16 cellular contexts compared by ENCODE assay signal in the genomic region with DNA sequence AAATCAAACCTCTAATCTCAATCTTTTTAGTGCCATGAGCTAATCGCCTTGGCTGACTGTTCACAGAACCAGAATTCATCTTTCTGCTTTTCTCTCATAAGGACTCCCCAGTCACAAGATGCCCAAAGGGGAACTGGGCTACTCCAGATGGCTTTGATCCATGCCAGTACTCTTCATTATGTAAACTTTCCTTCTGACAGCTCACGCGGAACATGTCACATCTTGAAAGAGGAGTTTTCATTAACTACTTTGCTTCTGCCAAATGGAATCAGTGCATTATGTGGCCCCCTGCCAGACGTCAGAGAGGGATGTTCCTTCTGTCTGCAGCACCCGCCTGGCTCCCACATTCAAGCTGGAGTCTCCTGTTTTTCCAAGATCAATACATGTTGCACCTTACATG.
DNase-seq lines count a peak whose midpoint lies in the region; ATAC-seq and TF ChIP-seq lines count a peak whose summit lies in the region.
"Had no signal": no experiment of that assay in that cellular context is flagged by ENCODE, and none has a peak within 500 bp of the region (broad histone marks: within the 10 kb centered on the region; RNA-seq: fewer than 3 reads in every experiment).

No MANE protein-coding gene starts in this region.

- no peaks in the 10 kb centered on the region for H3K9me3 Mint-ChIP-seq in CD8-positive, alpha-beta T cell

- H3K4me3 ChIP-seq in mammary epithelial cell (replicated peaks in 1 of 3; ENCODE audit: insufficient read depth in 1 of 3, low read depth in 2 of 3, low read length in 3 of 3): no peak overlapping the region
- H3K4me3 ChIP-seq in CD8-positive, alpha-beta T cell (ENCODE audit: low read depth, low read length): no peak overlapping the region
- H3K4me3 ChIP-seq in mesenchymal stem cell (ENCODE audit: insufficient read depth in 1 of 2, low read depth in 1 of 2, low read length in 2 of 2): no peak overlapping the region

- H3K79me2 ChIP-seq in mammary epithelial cell (ENCODE audit: insufficient read depth, low read length): no peaks in the 10 kb centered on the region

- no peak overlapping the region for H2AFZ ChIP-seq in mammary epithelial cell (ENCODE audit: low read depth, low read length)
- H2AFZ ChIP-seq in mesenchymal stem cell (ENCODE audit: low read depth, low read length): no peak overlapping the region

- CTCF ChIA-PET in mammary epithelial cell (lab: Charles Lee; ENCODE audit: low non-redundant PET): interaction anchor here (0.6 kb wide), 1 partner anchor 922 kb away, joined by 3 read pairs; no protein-coding TSS in a partner anchor
- CTCF ChIA-PET in CD8-positive, alpha-beta T cell (lab: Charles Lee): no interaction called here

- no peaks in the 10 kb centered on the region for H3K4me1 Mint-ChIP-seq in CD8-positive, alpha-beta T cell (ENCODE audit: low read depth)
- H3K4me1 Mint-ChIP-seq: CD4-positive, CD25-positive, alpha-beta regulatory T cell had no signal

- H4K20me1 ChIP-seq in mammary epithelial cell (ENCODE audit: insufficient read depth, low read length): no peaks in the 10 kb centered on the region

- DNase-seq in Ammon's horn (ENCODE audit: low spot score) (peak; percentile 27), DMS79 treated with DMSO at 0.1 percent for 48 hours (lab: John Stamatoyannopoulos, UW) (peak; percentile 23), NCI-H2171 treated with DMSO at 0.1 percent for 48 hours (lab: John Stamatoyannopoulos, UW) (peak; percentile 89), mammary epithelial cell (peak; percentile 61), mesenchymal stem cell (no peak)
- DNase-seq in CD8-positive, alpha-beta T cell: no peak
- DNase-seq: Caco-2; CD4-positive, CD25-positive, alpha-beta regulatory T cell; DMS153; GF-D8; Karpas-422; NCI-H1930; NCI-H510A; NCI-H82 had no signal

- in situ Hi-C loops in mammary epithelial cell (cut with MboI; ENCODE audit: low sequenced_read_pairs in 2 of 2): no loop called here

- H3K27ac ChIP-seq in mammary epithelial cell (ENCODE audit: insufficient read depth, low read depth, low read length): no peak overlapping the region
- H3K27ac ChIP-seq in CD8-positive, alpha-beta T cell (ENCODE audit: low read depth, low read length): no peak overlapping the region
- H3K27ac ChIP-seq in mesenchymal stem cell (ENCODE audit: low read length, poor library complexity, severe bottlenecking): no peak overlapping the region

- BruUV-seq in mammary epithelial cell (replicated peaks; lab: Mats Ljungman, UMichigan): no TSS peak

- no peak overlapping the region for H2BK5ac ChIP-seq in mesenchymal stem cell (ENCODE audit: low read depth, low read length, poor library complexity, severe bottlenecking)

- no peak overlapping the region for H4K8ac ChIP-seq in mesenchymal stem cell (ENCODE audit: low read length)

- TF ChIP-seq CTCF in mammary epithelial cell (conservative IDR thresholded peaks at IDR 0.05 in 1 of 2, IDR thresholded peaks at IDR 0.05 in 1 of 2; ENCODE audit: extremely low read depth in 1 of 2, insufficient read depth in 1 of 2, low read depth in 1 of 2, low read length in 2 of 2): no peak
- TF ChIP-seq CTCF in CD8-positive, alpha-beta T cell (IDR thresholded peaks at IDR 0.05): no peak

- H3K14ac ChIP-seq in mesenchymal stem cell (ENCODE audit: low read length in 2 of 2): no peak overlapping the region

- intact Hi-C loops in mammary epithelial cell (cut with micrococcal nuclease): no loop called here
- intact Hi-C loops in CD8-positive, alpha-beta T cell (cut with DNase I, micrococcal nuclease): no loop called here

- H3K4me2 ChIP-seq in mammary epithelial cell (ENCODE audit: insufficient read depth, low read depth, low read length) (peak overlapping the region; percentile 11), mesenchymal stem cell (ENCODE audit: low read length, poor library complexity, severe bottlenecking) (no peak overlapping the region)

- no peak overlapping the region for H3K4ac ChIP-seq in mesenchymal stem cell (ENCODE audit: low read depth in 1 of 2, low read length in 2 of 2)

- no peak for ATAC-seq in HG02571 (IDR thresholded peaks at IDR 0.05; ENCODE audit: unreplicated experiment)
- no peak for ATAC-seq in CD8-positive, alpha-beta T cell
- ATAC-seq: Panc1 had no signal

- H4K91ac ChIP-seq in mesenchymal stem cell (ENCODE audit: low read length): no peak overlapping the region

- no peak overlapping the region for H2BK12ac ChIP-seq in mesenchymal stem cell (ENCODE audit: low read length in 2 of 2)

- no peaks in the 10 kb centered on the region for H3K36me3 Mint-ChIP-seq in CD8-positive, alpha-beta T cell
- H3K36me3 Mint-ChIP-seq: CD4-positive, CD25-positive, alpha-beta regulatory T cell had no signal

- H3K9ac ChIP-seq in mammary epithelial cell (ENCODE audit: insufficient read depth, low read length) (no peak overlapping the region), mesenchymal stem cell (ENCODE audit: low read length) (no peak overlapping the region)

- no peak overlapping the region for H2AK5ac ChIP-seq in mesenchymal stem cell (ENCODE audit: low read length, severe bottlenecking)

- no peak overlapping the region for H3K4me3 Mint-ChIP-seq in CD8-positive, alpha-beta T cell
- H3K4me3 Mint-ChIP-seq: CD4-positive, CD25-positive, alpha-beta regulatory T cell had no signal

- WGBS in mammary epithelial cell (ENCODE audit: low coverage, missing lambda C conversion rate): 6% methylated on average over 5 of the region's 5 CpGs
- WGBS in mesenchymal stem cell: 67% methylated on average over 5 of the region's 5 CpGs

- H3K27me3 Mint-ChIP-seq in CD8-positive, alpha-beta T cell (ENCODE audit: low read depth): peaks cover 4% of the 10 kb centered on the region
- H3K27me3 Mint-ChIP-seq: CD4-positive, CD25-positive, alpha-beta regulatory T cell had no signal

- dilution Hi-C loops in mammary epithelial cell (cut with HindIII; ENCODE audit: low sequenced_read_pairs): no loop called here

- no peak overlapping the region for H2BK15ac ChIP-seq in mesenchymal stem cell (ENCODE audit: low read depth, poor library complexity, severe bottlenecking)

- H3K27me3 ChIP-seq in mammary epithelial cell (ENCODE audit: insufficient read depth, low read length) (no peaks in the 10 kb centered on the region), mesenchymal stem cell (ENCODE audit: control insufficient read depth in 1 of 2, insufficient read depth in 1 of 2, low read length in 2 of 2) (no peaks in the 10 kb centered on the region)
- H3K27me3 ChIP-seq in CD8-positive, alpha-beta T cell (ENCODE audit: insufficient read depth, low read length): no peaks in the 10 kb centered on the region

- no peak overlapping the region for H3K18ac ChIP-seq in mesenchymal stem cell (ENCODE audit: low read depth in 1 of 2, low read length in 2 of 2)

- no peaks in the 10 kb centered on the region for H3K79me1 ChIP-seq in mesenchymal stem cell (replicated peaks; ENCODE audit: low read length, poor library complexity, severe bottlenecking)

- H3K4me1 ChIP-seq in mammary epithelial cell (ENCODE audit: insufficient read depth, low read length): peaks cover 9% of the 10 kb centered on the region
- H3K4me1 ChIP-seq in CD8-positive, alpha-beta T cell (ENCODE audit: insufficient read depth, low read length): no peaks in the 10 kb centered on the region
- no peaks in the 10 kb centered on the region for H3K4me1 ChIP-seq in mesenchymal stem cell (ENCODE audit: control insufficient read depth, insufficient read depth, low read depth, low read length)
- H3K4me1 ChIP-seq: Caco-2 had no signal

- H3K9me3 ChIP-seq in mammary epithelial cell (replicated peaks; ENCODE audit: insufficient read depth, low read length): no peaks in the 10 kb centered on the region
- H3K9me3 ChIP-seq in CD8-positive, alpha-beta T cell (ENCODE audit: low read length): no peaks in the 10 kb centered on the region
- H3K9me3 ChIP-seq in mesenchymal stem cell (ENCODE audit: control insufficient read depth, low read length): no peaks in the 10 kb centered on the region
- H3K9me3 ChIP-seq: Caco-2 had no signal

- no peak overlapping the region for H2BK120ac ChIP-seq in mesenchymal stem cell (ENCODE audit: low read depth, low read length)

- H3K27ac Mint-ChIP-seq in CD8-positive, alpha-beta T cell: no peak overlapping the region
- H3K27ac Mint-ChIP-seq: CD4-positive, CD25-positive, alpha-beta regulatory T cell had no signal

- POLR2A ChIA-PET in CD8-positive, alpha-beta T cell (lab: Charles Lee): no interaction called here

- H3K23ac ChIP-seq in mesenchymal stem cell (ENCODE audit: low read length in 2 of 2): no peak overlapping the region

- H3K36me3 ChIP-seq in mammary epithelial cell (ENCODE audit: insufficient read depth, low read length) (no peaks in the 10 kb centered on the region), mesenchymal stem cell (ENCODE audit: control insufficient read depth in 1 of 2, insufficient read depth in 2 of 2, low read depth in 1 of 2, low read length in 2 of 2) (no peaks in the 10 kb centered on the region)
- H3K36me3 ChIP-seq in CD8-positive, alpha-beta T cell (ENCODE audit: insufficient read depth, low read length): no peaks in the 10 kb centered on the region

Comparison
In these comparisons a context has a peak if more than half of its experiments do, and no peak if none do; other contexts are left out.
1. DNase-seq: peak in Ammon's horn (single experiment), DMS79 treated with DMSO at 0.1 percent for 48 hours (single experiment), NCI-H2171 treated with DMSO at 0.1 percent for 48 hours (single experiment) and mammary epithelial cell (single experiment); none in CD8-positive, alpha-beta T cell (0 of 7) and mesenchymal stem cell (single experiment).